Comparison of ENCODE assay signal across 20 cellular contexts in genomic region chr6:97665410-97665809, GRCh38.
A peak's percentile ranks its signal among the peaks of the same experiment; 100 is the strongest.
DNase-seq lines count a peak whose midpoint lies in the region; ATAC-seq, FAIRE-seq and TF ChIP-seq lines count a peak whose summit lies in the region.
"Had no signal": no experiment of that assay in that cellular context is flagged by ENCODE, and none has a peak within 500 bp of the region (broad histone marks: within the 10 kb centered on the region; RNA-seq: fewer than 3 reads in every experiment).

No MANE protein-coding gene starts in this region.

- TF ChIP-seq CTCF in GM23338 (conservative IDR thresholded peaks at IDR 0.05; ENCODE audit: low read depth in 2 of 2) (peak; percentile 51 to 74; a peak in 3 of 4 replicates), LNCaP clone FGC (IDR thresholded peaks at IDR 0.05; ENCODE audit: control insufficient read depth, extremely low read depth, insufficient read depth) (peak; percentile 16; the same call in 1 of the 2 replicates), WTC11 (IDR thresholded peaks at IDR 0.05) (no peak), esophagus muscularis mucosa (IDR thresholded peaks at IDR 0.05) (no peak)

- no peaks in the 10 kb centered on the region for H4K20me1 ChIP-seq in GM23338 (replicated peaks; ENCODE audit: insufficient read depth)
- H4K20me1 ChIP-seq: BLaER1 had no signal

- no peaks in the 10 kb centered on the region for H3K36me3 ChIP-seq in GM23338 (ENCODE audit: insufficient read depth)
- no peaks in the 10 kb centered on the region for H3K36me3 ChIP-seq in esophagus muscularis mucosa
- H3K36me3 ChIP-seq: BLaER1 had no signal

- no peaks in the 10 kb centered on the region for H3K9me3 Mint-ChIP-seq in GM23338
- no peaks in the 10 kb centered on the region for H3K9me3 Mint-ChIP-seq in WTC11
- H3K9me3 Mint-ChIP-seq: CD14-positive monocyte, IgD-negative memory B cell had no signal

- no peaks in the 10 kb centered on the region for H3K9me3 ChIP-seq in esophagus muscularis mucosa
- H3K9me3 ChIP-seq: BLaER1 had no signal

- ATAC-seq in GM23338 (peak; percentile 58), WTC11 (peak; percentile 82), HG03175 (IDR thresholded peaks at IDR 0.05; ENCODE audit: unreplicated experiment) (no peak)
- ATAC-seq: CD8-positive, alpha-beta T cell; HepG2 had no signal

- CTCF ChIA-PET in WTC11 (lab: Charles Lee) = interaction anchor here (1.5 kb wide), 1 partner anchor 10 kb away, joined by 3 read pairs; no protein-coding TSS in a partner anchor

- POLR2A ChIA-PET in WTC11 (lab: Charles Lee) = no interaction called here

- H3K27me3 ChIP-seq in GM23338 (ENCODE audit: insufficient read depth) (no peaks in the 10 kb centered on the region), esophagus muscularis mucosa (no peaks in the 10 kb centered on the region)
- H3K27me3 ChIP-seq: BLaER1 had no signal

- intact Hi-C loops in esophagus muscularis mucosa (cut with DNase I) = no loop called here

- no peaks in the 10 kb centered on the region for H3K9me2 ChIP-seq in GM23338 (ENCODE audit: insufficient read depth)

- no peak for TF ChIP-seq POLR2A in GM12892 (IDR thresholded peaks at IDR 0.05; ENCODE audit: low read depth, low read length)
- no peak for TF ChIP-seq POLR2A in esophagus muscularis mucosa (IDR thresholded peaks at IDR 0.05; ENCODE audit: low read depth)

- H3K79me2 ChIP-seq in GM23338 (replicated peaks; ENCODE audit: insufficient read depth) = no peaks in the 10 kb centered on the region

- no peak for TF ChIP-seq EP300 in esophagus muscularis mucosa (IDR thresholded peaks at IDR 0.05)

- FAIRE-seq in GM12892 (lab: Jason Lieb, UNC) = no peak
- FAIRE-seq: HepG2 had no signal

- H3K4me1 ChIP-seq in GM23338 (ENCODE audit: insufficient read depth) (peaks cover 13% of the 10 kb centered on the region), esophagus muscularis mucosa (peaks cover 4 to 17% (median 10%) of the 10 kb centered on the region in 4 donors)

- H3K4me3 ChIP-seq in GM23338 = no peak overlapping the region
- H3K4me3 ChIP-seq in LNCaP clone FGC (ENCODE audit: low read depth, low read length) = no peak overlapping the region
- no peak overlapping the region for H3K4me3 ChIP-seq in esophagus muscularis mucosa
- H3K4me3 ChIP-seq: BLaER1 had no signal

- 83% methylated on average over 5 of the region's 5 CpGs for WGBS in esophagus muscularis mucosa

- H3K27ac ChIP-seq in GM23338 (ENCODE audit: low read depth) = no peak overlapping the region
- no peak overlapping the region for H3K27ac ChIP-seq in esophagus muscularis mucosa (replicated peaks in 1 of 4)
- H3K27ac ChIP-seq: BLaER1 had no signal

- H3K27me3 Mint-ChIP-seq in GM23338 (ENCODE audit: insufficient read depth, low read depth, poor library complexity) (no peaks in the 10 kb centered on the region), WTC11 (ENCODE audit: low read depth) (no peaks in the 10 kb centered on the region)
- H3K27me3 Mint-ChIP-seq: IgD-negative memory B cell had no signal

- H3K27ac Mint-ChIP-seq in GM23338 = no peak overlapping the region
- no peak overlapping the region for H3K27ac Mint-ChIP-seq in WTC11
- H3K27ac Mint-ChIP-seq: CD14-positive monocyte; CD8-positive, alpha-beta T cell; IgD-negative memory B cell had no signal

- peak; percentile 63 for DNase-seq in GM23338 (ENCODE audit: low spot score)
- no peak for DNase-seq in LNCaP clone FGC (ENCODE audit: low read depth)
- DNase-seq in WTC11 (ENCODE audit: low spot score) = peak; percentile 23
- peak; percentile 27 for DNase-seq in iPS-NIHi7 (ENCODE audit: extremely low spot score)
- no peak for DNase-seq in GM12892 (ENCODE audit: insufficient read length)
- DNase-seq in stimulated activated CD4-positive, alpha-beta T cell treated with anti-CD3 and anti-CD28 coated beads, Interleukin-15, amount 100 ng/mL, for 24 hours = no peak
- DNase-seq in esophagus muscularis mucosa (ENCODE audit: extremely low spot score) = no peak
- DNase-seq: 8988T; Calu3; CD8-positive, alpha-beta T cell; DMS79 treated with DMSO at 0.1 percent for 48 hours; GF-D8; GOT3; HCEC 1CT; KBM-7 had no signal

- no peak overlapping the region for H3K4me2 ChIP-seq in GM23338
- H3K4me2 ChIP-seq: BLaER1 had no signal

- H2AFZ ChIP-seq in GM23338 = no peak overlapping the region

- no peaks in the 10 kb centered on the region for H3K36me3 Mint-ChIP-seq in GM23338 (ENCODE audit: low read depth)
- no peaks in the 10 kb centered on the region for H3K36me3 Mint-ChIP-seq in WTC11
- H3K36me3 Mint-ChIP-seq: CD14-positive monocyte; CD8-positive, alpha-beta T cell; IgD-negative memory B cell had no signal

- H3K4me3 Mint-ChIP-seq in GM23338 (no peak overlapping the region), WTC11 (no peak overlapping the region)
- H3K4me3 Mint-ChIP-seq: CD14-positive monocyte; CD8-positive, alpha-beta T cell; IgD-negative memory B cell had no signal

- no peaks in the 10 kb centered on the region for H3F3A ChIP-seq in GM23338 (replicated peaks; ENCODE audit: low read depth)

- H3K4me1 Mint-ChIP-seq in GM23338 = peaks cover 8% of the 10 kb centered on the region
- H3K4me1 Mint-ChIP-seq in WTC11 = peaks cover 18% of the 10 kb centered on the region
- H3K4me1 Mint-ChIP-seq: CD14-positive monocyte, IgD-negative memory B cell had no signal

TF ChIP-seq in GM23338, 12 proteins besides CTCF, POLR2A, EP300 and RAD21:
- TF ChIP-seq POLR2AphosphoS5 (IDR thresholded peaks at IDR 0.05; ENCODE audit: low read depth) (no peak), ZNF331 (CRISPR knock-in tag; IDR thresholded peaks at IDR 0.05; ENCODE audit: low read depth) (no peak), EZH2 (IDR thresholded peaks at IDR 0.05; ENCODE audit: low read depth, unreplicated experiment) (no peak), REST (IDR thresholded peaks at IDR 0.05; ENCODE audit: unreplicated experiment) (no peak)

TF ChIP-seq in WTC11, 78 proteins besides CTCF, POLR2A, EP300 and RAD21 (continues in another document):
- TF ChIP-seq ARID4B (CRISPR knock-in tag; IDR thresholded peaks at IDR 0.05; ENCODE audit: borderline replicate concordance) = no peak
- no peak for TF ChIP-seq ZSCAN18 (CRISPR knock-in tag; IDR thresholded peaks at IDR 0.05)
- TF ChIP-seq GABPB1 (CRISPR knock-in tag; IDR thresholded peaks at IDR 0.05) = no peak
- TF ChIP-seq ZNF671 (CRISPR knock-in tag; IDR thresholded peaks at IDR 0.05) = no peak
- no peak for TF ChIP-seq EMX1 (CRISPR knock-in tag; IDR thresholded peaks at IDR 0.05)
- no peak for TF ChIP-seq NFATC4 (CRISPR knock-in tag; IDR thresholded peaks at IDR 0.05)
- TF ChIP-seq SMAD4 (CRISPR knock-in tag; IDR thresholded peaks at IDR 0.05) = no peak

Comparison
In these comparisons a context has a peak if more than half of its experiments do, and no peak if none do; other contexts are left out.
1. DNase-seq: peak in GM23338 (single experiment), WTC11 (single experiment) and iPS-NIHi7 (single experiment); none in LNCaP clone FGC (single experiment), GM12892 (single experiment), stimulated activated CD4-positive, alpha-beta T cell treated with anti-CD3 and anti-CD28 coated beads, Interleukin-15, amount 100 ng/mL, for 24 hours (single experiment) and esophagus muscularis mucosa (single experiment).
2. CTCF ChIP-seq: peak in GM23338 (2 of 2) and LNCaP clone FGC (single experiment); none in WTC11 (single experiment) and esophagus muscularis mucosa (0 of 3).